15 cellular contexts compared by ENCODE assay signal in genomic region chr3:150251187-150251592, GRCh38.
DNase-seq lines count a peak whose midpoint lies in the region; ATAC-seq, FAIRE-seq and TF ChIP-seq lines count a peak whose summit lies in the region.
"Had no signal": no experiment of that assay in that cellular context is flagged by ENCODE, and none has a peak within 500 bp of the region (broad histone marks: within the 10 kb centered on the region; RNA-seq: fewer than 3 reads in every experiment).

No MANE protein-coding gene starts in this region.

- H3K27me3 ChIP-seq in right cardiac atrium (ENCODE audit: control insufficient read depth, insufficient read depth): no peaks in the 10 kb centered on the region
- no peaks in the 10 kb centered on the region for H3K27me3 ChIP-seq in astrocyte (ENCODE audit: insufficient read depth, low read length)

- ATAC-seq in right cardiac atrium: peak in 1 of 2 donors; percentile 47
- no peak for ATAC-seq in Right ventricle myocardium superior (ENCODE audit: poor library complexity)
- ATAC-seq in GM21526 (IDR thresholded peaks at IDR 0.05; ENCODE audit: low FRiP score, unreplicated experiment): no peak

- intact Hi-C loops in right cardiac atrium (cut with DNase I) (no loop called here), Right ventricle myocardium superior (cut with DNase I) (no loop called here)
- intact Hi-C loops in activated T-helper 2 cell treated with anti-CD3 and anti-CD28 coated beads, Interferon-gamma antibody, Interleukin-2, Interleukin-4, amounts not matched to agents 10 μg/mL and 5 μg/mL and 100 μg/mL, durations not matched to agents 14 hours and 24 hours and 36 hours (cut with micrococcal nuclease): no loop called here

- TF ChIP-seq CTCF in astrocyte (IDR thresholded peaks at IDR 0.05; ENCODE audit: insufficient read depth, low read depth, low read length): no peak
- no peak for TF ChIP-seq CTCF in nephron (IDR thresholded peaks at IDR 0.05; ENCODE audit: unreplicated experiment in 3 of 3)

- DNase-seq in right cardiac atrium (no peak), Right ventricle myocardium superior (no peak), astrocyte (ENCODE audit: low read depth) (no peak), SW 1271 (lab: John Stamatoyannopoulos, UW) (no peak), NCI-H2029 (lab: John Stamatoyannopoulos, UW) (no peak)
- DNase-seq in activated T-helper 2 cell treated with anti-CD3 and anti-CD28 coated beads, Interferon-gamma antibody, Interleukin-2, Interleukin-4, amounts not matched to agents 10 μg/mL and 5 μg/mL and 100 μg/mL, durations not matched to agents 14 hours and 24 hours and 36 hours (ENCODE audit: low spot score): no peak
- DNase-seq: activated CD4-positive, alpha-beta T cell treated with anti-CD3 and anti-CD28 coated beads for 1 hour; activated T-cell treated with anti-CD3 and anti-CD28 coated beads, Interleukin-2, amount 50 U/mL, for 24 hours; amygdala; H9; NCI-H2107; nucleus accumbens had no signal

- H3K4me3 Mint-ChIP-seq in astrocyte (ENCODE audit: unreplicated experiment): no peak overlapping the region
- no peak overlapping the region for H3K4me3 Mint-ChIP-seq in nephron
- H3K4me3 Mint-ChIP-seq in activated T-helper 2 cell treated with anti-CD3 and anti-CD28 coated beads, Interferon-gamma antibody, Interleukin-2, Interleukin-4, amounts not matched to agents 10 μg/mL and 5 μg/mL and 100 μg/mL, durations not matched to agents 14 hours and 24 hours and 36 hours (ENCODE audit: low read depth): no peak overlapping the region
- H3K4me3 Mint-ChIP-seq: activated T-cell treated with anti-CD3 and anti-CD28 coated beads, Interleukin-2, amount 50 U/mL, for 24 hours; dendritic cell treated with granulocyte-macrophage colony-stimulating factor and Interleukin-4, amounts not matched to agents 40 ng/mL and 50 ng/mL, for 4 days; H9 had no signal

- H3K27me3 Mint-ChIP-seq in astrocyte (ENCODE audit: low read depth, unreplicated experiment): no peaks in the 10 kb centered on the region
- no peaks in the 10 kb centered on the region for H3K27me3 Mint-ChIP-seq in nephron (ENCODE audit: low read depth)
- peaks cover 14% of the 10 kb centered on the region for H3K27me3 Mint-ChIP-seq in activated T-helper 2 cell treated with anti-CD3 and anti-CD28 coated beads, Interferon-gamma antibody, Interleukin-2, Interleukin-4, amounts not matched to agents 10 μg/mL and 5 μg/mL and 100 μg/mL, durations not matched to agents 14 hours and 24 hours and 36 hours (ENCODE audit: low read depth)
- H3K27me3 Mint-ChIP-seq: dendritic cell treated with granulocyte-macrophage colony-stimulating factor and Interleukin-4, amounts not matched to agents 40 ng/mL and 50 ng/mL, for 4 days had no signal

- H3K36me3 Mint-ChIP-seq in astrocyte (ENCODE audit: low read depth, unreplicated experiment) (no peaks in the 10 kb centered on the region), nephron (ENCODE audit: low read depth) (no peaks in the 10 kb centered on the region)
- H3K36me3 Mint-ChIP-seq in activated T-helper 2 cell treated with anti-CD3 and anti-CD28 coated beads, Interferon-gamma antibody, Interleukin-2, Interleukin-4, amounts not matched to agents 10 μg/mL and 5 μg/mL and 100 μg/mL, durations not matched to agents 14 hours and 24 hours and 36 hours (ENCODE audit: low read depth): no peaks in the 10 kb centered on the region

- no peak overlapping the region for H2AFZ ChIP-seq in astrocyte (ENCODE audit: low read depth, low read length)

- peak overlapping the region; percentile 63 for H3K27ac ChIP-seq in right cardiac atrium (ENCODE audit: low read length)
- peak overlapping the region; percentile 23 for H3K27ac ChIP-seq in astrocyte (ENCODE audit: low read depth, low read length)

- peak overlapping the region; percentile 84 for H3K27ac Mint-ChIP-seq in astrocyte (ENCODE audit: unreplicated experiment)
- peak overlapping the region; percentile 72 to 76 (median 76) for H3K27ac Mint-ChIP-seq in nephron
- no peak overlapping the region for H3K27ac Mint-ChIP-seq in activated T-helper 2 cell treated with anti-CD3 and anti-CD28 coated beads, Interferon-gamma antibody, Interleukin-2, Interleukin-4, amounts not matched to agents 10 μg/mL and 5 μg/mL and 100 μg/mL, durations not matched to agents 14 hours and 24 hours and 36 hours
- H3K27ac Mint-ChIP-seq: activated T-cell treated with anti-CD3 and anti-CD28 coated beads, Interleukin-2, amount 50 U/mL, for 24 hours; dendritic cell treated with granulocyte-macrophage colony-stimulating factor and Interleukin-4, amounts not matched to agents 40 ng/mL and 50 ng/mL, for 4 days; H9 had no signal

- H3K79me2 ChIP-seq in astrocyte (ENCODE audit: insufficient read depth, low read length): no peaks in the 10 kb centered on the region

- peaks cover 65% of the 10 kb centered on the region for H3K4me1 Mint-ChIP-seq in astrocyte (ENCODE audit: low read depth, unreplicated experiment)
- peaks cover 72% of the 10 kb centered on the region for H3K4me1 Mint-ChIP-seq in nephron
- no peaks in the 10 kb centered on the region for H3K4me1 Mint-ChIP-seq in activated T-helper 2 cell treated with anti-CD3 and anti-CD28 coated beads, Interferon-gamma antibody, Interleukin-2, Interleukin-4, amounts not matched to agents 10 μg/mL and 5 μg/mL and 100 μg/mL, durations not matched to agents 14 hours and 24 hours and 36 hours (ENCODE audit: low read depth)

- peaks cover 3% of the 10 kb centered on the region for H3K9me3 Mint-ChIP-seq in astrocyte (ENCODE audit: unreplicated experiment)
- H3K9me3 Mint-ChIP-seq in nephron: no peaks in the 10 kb centered on the region
- no peaks in the 10 kb centered on the region for H3K9me3 Mint-ChIP-seq in activated T-helper 2 cell treated with anti-CD3 and anti-CD28 coated beads, Interferon-gamma antibody, Interleukin-2, Interleukin-4, amounts not matched to agents 10 μg/mL and 5 μg/mL and 100 μg/mL, durations not matched to agents 14 hours and 24 hours and 36 hours
- H3K9me3 Mint-ChIP-seq: activated T-cell treated with anti-CD3 and anti-CD28 coated beads, Interleukin-2, amount 50 U/mL, for 24 hours; dendritic cell treated with granulocyte-macrophage colony-stimulating factor and Interleukin-4, amounts not matched to agents 40 ng/mL and 50 ng/mL, for 4 days; H9 had no signal

- H3K9me3 ChIP-seq in right cardiac atrium (ENCODE audit: control insufficient read depth, low read length) (no peaks in the 10 kb centered on the region), astrocyte (ENCODE audit: insufficient read depth, low read depth, low read length) (no peaks in the 10 kb centered on the region)

- 76% methylated on average over 3 of the region's 3 CpGs for WGBS in right cardiac atrium

- H3K36me3 ChIP-seq in astrocyte (ENCODE audit: insufficient read depth, low read length): no peaks in the 10 kb centered on the region

- H3K9ac ChIP-seq in astrocyte (ENCODE audit: low read length): no peak overlapping the region

- no peak for FAIRE-seq in astrocyte (lab: Jason Lieb, UNC)

- H4K20me1 ChIP-seq in astrocyte (ENCODE audit: insufficient read depth, low read length): no peaks in the 10 kb centered on the region

- H3K4me3 ChIP-seq in right cardiac atrium (ENCODE audit: low read length): no peak overlapping the region
- no peak overlapping the region for H3K4me3 ChIP-seq in astrocyte (ENCODE audit: insufficient read depth, low read depth, low read length)

- peaks cover 9% of the 10 kb centered on the region for H3K4me1 ChIP-seq in right cardiac atrium (ENCODE audit: control insufficient read depth, insufficient read depth, low read length)
- H3K4me1 ChIP-seq in astrocyte (ENCODE audit: insufficient read depth, low read length): peaks cover 38% of the 10 kb centered on the region

- peak overlapping the region; percentile 37 for H3K4me2 ChIP-seq in astrocyte (ENCODE audit: low read length)
